In genomic region chr6:34526992-34527728, GRCh38 we compare ENCODE assay signal across 8 cellular contexts. TPM values are rescaled to one million over a fixed set of nuclear protein-coding genes. Genes with fewer than 3 reads are reported as not detected.
DNase-seq lines count a peak whose midpoint lies in the region; ATAC-seq and TF ChIP-seq lines count a peak whose summit lies in the region.

No MANE protein-coding gene starts in this region.

- ATAC-seq in HG02610 (IDR thresholded peaks at IDR 0.05; ENCODE audit: unreplicated experiment) (peak; percentile 85), omental fat pad (ENCODE audit: low FRiP score) (peak; percentile 91)

- TF ChIP-seq CTCF in omental fat pad (IDR thresholded peaks at IDR 0.05): peak in 2 of 3 donors; percentile 9 to 20

- no peak overlapping the region for H3K27ac Mint-ChIP-seq in activated naive CD4-positive, alpha-beta T cell treated with anti-CD3 and anti-CD28 coated beads for 36 hours

- peaks cover 6% of the 10 kb centered on the region for H3K4me1 Mint-ChIP-seq in activated naive CD4-positive, alpha-beta T cell treated with anti-CD3 and anti-CD28 coated beads for 36 hours (ENCODE audit: low read depth)

- in situ Hi-C loops in SK-MEL-5 (cut with HindIII; ENCODE audit: low pct_unique_long_range_greater_than_20kb, low sequenced_read_pairs): no loop called here

- no peaks in the 10 kb centered on the region for H3K36me3 Mint-ChIP-seq in activated naive CD4-positive, alpha-beta T cell treated with anti-CD3 and anti-CD28 coated beads for 36 hours (ENCODE audit: low read depth)

- intact Hi-C loops in activated naive CD4-positive, alpha-beta T cell treated with anti-CD3 and anti-CD28 coated beads for 36 hours (cut with micrococcal nuclease): loop anchor here (1.0 to 5.0 kb wide), 7 partner anchors 42 to 615 kb away; partner anchors contain the start of genes HMGA1, SMIM29 and TCP11

- peak overlapping the region; percentile 38 for H3K4me3 Mint-ChIP-seq in activated naive CD4-positive, alpha-beta T cell treated with anti-CD3 and anti-CD28 coated beads for 36 hours

- H3K9me3 Mint-ChIP-seq in activated naive CD4-positive, alpha-beta T cell treated with anti-CD3 and anti-CD28 coated beads for 36 hours: no peaks in the 10 kb centered on the region

- CTCF ChIA-PET in activated naive CD4-positive, alpha-beta T cell treated with anti-CD3 and anti-CD28 coated beads for 36 hours (lab: Charles Lee): interaction anchor here (0.7 to 2.3 kb wide), 5 partner anchors 29 to 278 kb away, joined by 3 to 14 read pairs (median 3); partner anchors contain the start of gene SPDEF

- DNase-seq in GF-D8 (lab: John Stamatoyannopoulos, UW) (peak; percentile 32), NCI-H1092 (lab: John Stamatoyannopoulos, UW) (peak; percentile 81), SK-MEL-5 (ENCODE audit: low read depth, low spot score) (peak; percentile 88), glomerular visceral epithelial cell (ENCODE audit: extremely low spot score) (peak; percentile 90), omental fat pad (ENCODE audit: low spot score) (peak; percentile 89), superior temporal gyrus (ENCODE audit: extremely low spot score) (peak; percentile 81)
- peak; percentile 97 for DNase-seq in activated naive CD4-positive, alpha-beta T cell treated with anti-CD3 and anti-CD28 coated beads for 36 hours

- H3K27me3 Mint-ChIP-seq in activated naive CD4-positive, alpha-beta T cell treated with anti-CD3 and anti-CD28 coated beads for 36 hours (ENCODE audit: low read depth): no peaks in the 10 kb centered on the region

RNA-seq across cellular contexts. Expression of gene SPDEF, which starts 29.0 kb away (rescaled TPM):
- not detected in 2 replicates for total RNA-seq in SK-MEL-5 (2014; rRNA removed; shearing (Covaris generic))
- polyA plus RNA-seq in SK-MEL-5 (2015; cell fraction: cytosol; rRNA removed): 0.18 TPM in 1 of 2 replicates, not detected in the other
- polyA plus RNA-seq in SK-MEL-5 (2015; cell fraction: nucleus; rRNA removed): 0.44 and 1.5 TPM in 2 replicates
- total RNA-seq in activated naive CD4-positive, alpha-beta T cell treated with anti-CD3 and anti-CD28 coated beads for 36 hours: under 1 TPM; 0.24 to 0.35 TPM
- total RNA-seq in omental fat pad: under 1 TPM in 1 of 4 donors, not detected in 3; 0.19 TPM

Comparison
In these comparisons a context has a peak if more than half of its experiments do, and no peak if none do; other contexts are left out.
1. Peak in every context shown above with its lines: DNase-seq and ATAC-seq.
2. DNase-seq: peak in every context shown above with its lines; median percentile 97 in activated naive CD4-positive, alpha-beta T cell treated with anti-CD3 and anti-CD28 coated beads for 36 hours; 90 in glomerular visceral epithelial cell; 89 in omental fat pad; 88 in SK-MEL-5; 81 in NCI-H1092; 81 in superior temporal gyrus; 32 in GF-D8.